10 cellular contexts compared by ENCODE assay signal in the genomic region with DNA sequence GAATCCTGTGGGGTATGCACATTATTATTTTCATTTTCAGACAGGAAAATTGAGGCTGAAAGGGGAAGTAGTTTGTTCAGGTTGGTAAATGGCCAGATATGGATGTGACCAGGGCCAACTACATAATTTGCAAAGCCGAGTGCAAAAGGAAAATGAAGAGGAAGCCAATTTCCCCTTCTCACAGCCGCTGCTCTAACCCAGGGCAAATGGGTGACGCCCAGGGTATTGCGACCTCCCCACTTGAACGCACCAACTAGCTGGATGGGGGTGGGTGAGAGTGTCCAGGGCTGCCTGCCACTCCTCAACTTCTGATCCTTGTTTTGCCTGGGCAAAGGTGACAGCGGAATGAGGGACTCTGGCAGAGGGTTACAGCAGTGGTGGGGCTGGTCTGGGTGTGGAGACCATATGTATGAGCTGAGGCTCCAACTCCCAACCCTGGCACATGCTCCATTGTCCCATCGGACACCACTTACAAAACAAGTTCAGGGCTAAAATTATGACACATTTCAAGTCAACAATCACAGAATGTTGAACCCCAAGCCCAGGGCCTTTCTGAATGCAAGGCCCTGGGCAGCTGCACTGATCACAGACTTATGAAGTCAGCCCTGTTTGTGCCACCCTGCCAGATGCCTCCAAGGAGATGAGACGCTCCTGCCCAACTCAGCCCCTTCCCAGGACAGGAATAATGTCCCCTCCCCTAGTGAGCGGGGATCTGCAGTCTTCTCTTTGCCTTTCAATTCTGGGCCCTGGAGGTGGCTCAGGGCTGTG. TPM values are rescaled to one million over a fixed set of nuclear protein-coding genes. Genes with fewer than 3 reads are reported as not detected.
DNase-seq lines count a peak whose midpoint lies in the region; ATAC-seq and TF ChIP-seq lines count a peak whose summit lies in the region.
"Had no signal": no experiment of that assay in that cellular context is flagged by ENCODE, and none has a peak within 500 bp of the region (broad histone marks: within the 10 kb centered on the region; RNA-seq: fewer than 3 reads in every experiment).

No MANE protein-coding gene starts in this region.

- TF ChIP-seq CTCF in cardiac muscle cell (IDR thresholded peaks at IDR 0.05; ENCODE audit: low read depth, low read length), result no peak
- TF ChIP-seq CTCF in left ventricle myocardium inferior (IDR thresholded peaks at IDR 0.05; ENCODE audit: borderline replicate concordance), result no peak
- TF ChIP-seq CTCF in omental fat pad (IDR thresholded peaks at IDR 0.05), result no peak

- peaks cover 32% of the 10 kb centered on the region for H3K4me1 ChIP-seq in cardiac muscle cell (ENCODE audit: low read depth)
- peaks cover 29% of the 10 kb centered on the region for H3K4me1 ChIP-seq in left ventricle myocardium inferior
- H3K4me1 ChIP-seq in right cardiac atrium (ENCODE audit: control insufficient read depth, insufficient read depth, low read length), result no peaks in the 10 kb centered on the region

- no peak overlapping the region for H3K27ac Mint-ChIP-seq in activated CD4-positive, alpha-beta T cell treated with anti-CD3 and anti-CD28 coated beads, Interleukin-2, amount 10 ng/mL, durations not matched to agents 7 days and 5 days

- ATAC-seq in right cardiac atrium, result peak; percentile 52 to 68
- no peak for ATAC-seq in HG02840 (IDR thresholded peaks at IDR 0.05; ENCODE audit: low FRiP score, unreplicated experiment)
- no peak for ATAC-seq in omental fat pad (ENCODE audit: low FRiP score)

- no peaks in the 10 kb centered on the region for H3K36me3 Mint-ChIP-seq in activated CD4-positive, alpha-beta T cell treated with anti-CD3 and anti-CD28 coated beads, Interleukin-2, amount 10 ng/mL, durations not matched to agents 7 days and 5 days (ENCODE audit: low read depth)

- H3K4me3 Mint-ChIP-seq in activated CD4-positive, alpha-beta T cell treated with anti-CD3 and anti-CD28 coated beads, Interleukin-2, amount 10 ng/mL, durations not matched to agents 7 days and 5 days, result no peak overlapping the region

- H3K27ac ChIP-seq in cardiac muscle cell (peak overlapping the region; percentile 65), left ventricle myocardium inferior (replicated peaks) (no peak overlapping the region), right cardiac atrium (ENCODE audit: low read length) (no peak overlapping the region)

- H3K4me3 ChIP-seq in cardiac muscle cell, result no peak overlapping the region
- H3K4me3 ChIP-seq in left ventricle myocardium inferior, result no peak overlapping the region
- no peak overlapping the region for H3K4me3 ChIP-seq in right cardiac atrium (ENCODE audit: low read length)

- whole genome bisulfite sequencing in right cardiac atrium, result 40% methylated on average over 9 of the region's 9 CpGs

- CTCF ChIA-PET in activated CD4-positive, alpha-beta T cell treated with anti-CD3 and anti-CD28 coated beads, Interleukin-2, amount 10 ng/mL, durations not matched to agents 7 days and 5 days (lab: Charles Lee), result interaction anchor here (1.0 to 2.8 kb wide), 3 partner anchors 13 to 73 kb away, joined by 3 to 8 read pairs (median 3); no protein-coding TSS in a partner anchor

- H3K36me3 ChIP-seq in cardiac muscle cell (no peaks in the 10 kb centered on the region), left ventricle myocardium inferior (no peaks in the 10 kb centered on the region)

- no peaks in the 10 kb centered on the region for H3K27me3 ChIP-seq in cardiac muscle cell
- no peaks in the 10 kb centered on the region for H3K27me3 ChIP-seq in left ventricle myocardium inferior (ENCODE audit: low read depth)
- H3K27me3 ChIP-seq in right cardiac atrium (ENCODE audit: control insufficient read depth, insufficient read depth), result no peaks in the 10 kb centered on the region

- no peaks in the 10 kb centered on the region for H3K9me3 Mint-ChIP-seq in activated CD4-positive, alpha-beta T cell treated with anti-CD3 and anti-CD28 coated beads, Interleukin-2, amount 10 ng/mL, durations not matched to agents 7 days and 5 days

- POLR2A ChIA-PET in activated CD4-positive, alpha-beta T cell treated with anti-CD3 and anti-CD28 coated beads, Interleukin-2, amount 10 ng/mL, durations not matched to agents 7 days and 5 days (lab: Charles Lee), result no interaction called here

- intact Hi-C loops in left ventricle myocardium inferior (cut with micrococcal nuclease), result no loop called here
- intact Hi-C loops in right cardiac atrium (cut with DNase I), result no loop called here

- H3K27me3 Mint-ChIP-seq in activated CD4-positive, alpha-beta T cell treated with anti-CD3 and anti-CD28 coated beads, Interleukin-2, amount 10 ng/mL, durations not matched to agents 7 days and 5 days, result peaks cover 19% of the 10 kb centered on the region

- no peaks in the 10 kb centered on the region for H3K9me3 ChIP-seq in cardiac muscle cell (ENCODE audit: low read depth)
- no peaks in the 10 kb centered on the region for H3K9me3 ChIP-seq in left ventricle myocardium inferior (replicated peaks)
- H3K9me3 ChIP-seq in right cardiac atrium (ENCODE audit: control insufficient read depth, low read length), result no peaks in the 10 kb centered on the region

- DNase-seq in cardiac muscle cell (ENCODE audit: low read depth in 1 of 2, low spot score in 1 of 2) (no peak), left ventricle myocardium inferior (no peak), NOMO-1 treated with dmso at 0.1 percent for 144 hours (lab: John Stamatoyannopoulos, UW; ENCODE audit: unreplicated experiment) (peak; percentile 59), right cardiac atrium (peak; percentile 33 to 75 (median 71)), activated gamma-delta T cell (lab: John Stamatoyannopoulos, UW) (no peak), omental fat pad (ENCODE audit: low spot score) (no peak)
- no peak for DNase-seq in activated CD4-positive, alpha-beta T cell treated with anti-CD3 and anti-CD28 coated beads, Interleukin-2, amount 10 ng/mL, durations not matched to agents 7 days and 5 days
- DNase-seq: hypothalamus, T-helper 9 cell had no signal

- peaks cover 12% of the 10 kb centered on the region for H3K4me1 Mint-ChIP-seq in activated CD4-positive, alpha-beta T cell treated with anti-CD3 and anti-CD28 coated beads, Interleukin-2, amount 10 ng/mL, durations not matched to agents 7 days and 5 days

RNA-seq across cellular contexts. Expression of gene ANKRD40CL, which starts 1.7 kb away (rescaled TPM):
- total RNA-seq in cardiac muscle cell (not detected in 2 replicates), left ventricle myocardium inferior (not detected), right cardiac atrium (not detected), omental fat pad (not detected)
- polyA plus RNA-seq in cardiac muscle cell (not detected in 2 replicates), right cardiac atrium (not detected)
- total RNA-seq in activated CD4-positive, alpha-beta T cell treated with anti-CD3 and anti-CD28 coated beads, Interleukin-2, amount 10 ng/mL, durations not matched to agents 7 days and 5 days, result not detected

RNA-seq across cellular contexts. Expression of gene LUC7L3, which starts 46.2 kb away (rescaled TPM):
- 72.5 and 289 TPM in 2 replicates for total RNA-seq in cardiac muscle cell
- polyA plus RNA-seq in cardiac muscle cell, result 398 and 494 TPM in 2 replicates
- 64.4 TPM for total RNA-seq in left ventricle myocardium inferior
- total RNA-seq in right cardiac atrium, result 10 to 100 TPM; 61.7 to 72.4 (median 67.4) TPM
- polyA plus RNA-seq in right cardiac atrium, result 76.7 TPM
- 100 to 1,000 TPM; 108 to 139 TPM for total RNA-seq in activated CD4-positive, alpha-beta T cell treated with anti-CD3 and anti-CD28 coated beads, Interleukin-2, amount 10 ng/mL, durations not matched to agents 7 days and 5 days
- 10 to 100 TPM; 44.2 to 88.7 (median 55.2) TPM for total RNA-seq in omental fat pad

RNA-seq across cellular contexts. Expression of gene ANKRD40, which starts 57.9 kb away (rescaled TPM):
- total RNA-seq in cardiac muscle cell (22.8 and 23.6 TPM in 2 replicates), left ventricle myocardium inferior (53.1 TPM), right cardiac atrium (10 to 100 TPM; 37.1 to 43.7 (median 41.0) TPM), omental fat pad (10 to 100 TPM; 55.7 to 82.4 (median 61.8) TPM)
- polyA plus RNA-seq in cardiac muscle cell (12.3 and 14.6 TPM in 2 replicates), right cardiac atrium (20.5 TPM)
- 10 to 100 TPM; 31.1 to 34.2 TPM for total RNA-seq in activated CD4-positive, alpha-beta T cell treated with anti-CD3 and anti-CD28 coated beads, Interleukin-2, amount 10 ng/mL, durations not matched to agents 7 days and 5 days

Comparison
In these comparisons a context has a peak if more than half of its experiments do, and no peak if none do; other contexts are left out.
1. DNase-seq: peak in NOMO-1 treated with dmso at 0.1 percent for 144 hours (single experiment) and right cardiac atrium (3 of 3); none in cardiac muscle cell (0 of 2), left ventricle myocardium inferior (single experiment), activated CD4-positive, alpha-beta T cell treated with anti-CD3 and anti-CD28 coated beads, Interleukin-2, amount 10 ng/mL, durations not matched to agents 7 days and 5 days (single experiment), activated gamma-delta T cell (single experiment) and omental fat pad (single experiment).
2. ATAC-seq: peak in right cardiac atrium (2 of 2); none in HG02840 (single experiment) and omental fat pad (single experiment).